ENCODE assay signal across 1 cellular context in genomic region chr1:192702212-192702993, GRCh38.
A peak's percentile ranks its signal among the peaks of the same experiment; 100 is the strongest.
TF ChIP-seq lines count a peak whose summit lies in the region.

No MANE protein-coding gene starts in this region.

TF ChIP-seq in HepG2, 621 proteins besides CTCF, POLR2A, EP300 and RAD21 (continued from another document and continues in another):
- TF ChIP-seq ZNF513 (CRISPR knock-in tag; conservative IDR thresholded peaks at IDR 0.05): no peak
- no peak for TF ChIP-seq HDAC6 (IDR thresholded peaks at IDR 0.05; ENCODE audit: low read depth, low read length)
- peak; percentile 59 for TF ChIP-seq HNF4A (CRISPR knock-in tag; IDR thresholded peaks at IDR 0.05)
- TF ChIP-seq DRAP1 (CRISPR knock-in tag; IDR thresholded peaks at IDR 0.05): 0 out of 2 replicates have a peak, but pooled peaks have one; percentile 29
- peak; percentile 28; the same call in 1 of the 2 replicates for TF ChIP-seq SIX1 (CRISPR knock-in tag; IDR thresholded peaks at IDR 0.05; ENCODE audit: borderline replicate concordance)
- TF ChIP-seq GTF3A (CRISPR knock-in tag; conservative IDR thresholded peaks at IDR 0.05): no peak
- no peak for TF ChIP-seq ZIK1 (CRISPR knock-in tag; IDR thresholded peaks at IDR 0.05; ENCODE audit: borderline replicate concordance, low read depth)
- TF ChIP-seq PAF1 (CRISPR knock-in tag; IDR thresholded peaks at IDR 0.05): no peak
- no peak for TF ChIP-seq SRSF4 (IDR thresholded peaks at IDR 0.05; ENCODE audit: low read depth, low read length, poor library complexity, severe bottlenecking)
- TF ChIP-seq RNF219 (CRISPR knock-in tag; IDR thresholded peaks at IDR 0.05): no peak
- no peak for TF ChIP-seq ELF1 (CRISPR knock-in tag; IDR thresholded peaks at IDR 0.05)
- TF ChIP-seq SPEN (CRISPR knock-in tag; IDR thresholded peaks at IDR 0.05; ENCODE audit: low read depth): no peak
- TF ChIP-seq, protein P1, sequence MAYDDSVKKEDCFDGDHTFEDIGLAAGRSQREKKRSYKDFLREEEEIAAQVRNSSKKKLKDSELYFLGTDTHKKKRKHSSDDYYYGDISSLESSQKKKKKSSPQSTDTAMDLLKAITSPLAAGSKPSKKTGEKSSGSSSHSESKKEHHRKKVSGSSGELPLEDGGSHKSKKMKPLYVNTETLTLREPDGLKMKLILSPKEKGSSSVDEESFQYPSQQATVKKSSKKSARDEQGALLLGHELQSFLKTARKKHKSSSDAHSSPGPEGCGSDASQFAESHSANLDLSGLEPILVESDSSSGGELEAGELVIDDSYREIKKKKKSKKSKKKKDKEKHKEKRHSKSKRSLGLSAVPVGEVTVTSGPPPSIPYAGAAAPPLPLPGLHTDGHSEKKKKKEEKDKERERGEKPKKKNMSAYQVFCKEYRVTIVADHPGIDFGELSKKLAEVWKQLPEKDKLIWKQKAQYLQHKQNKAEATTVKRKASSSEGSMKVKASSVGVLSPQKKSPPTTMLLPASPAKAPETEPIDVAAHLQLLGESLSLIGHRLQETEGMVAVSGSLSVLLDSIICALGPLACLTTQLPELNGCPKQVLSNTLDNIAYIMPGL (CRISPR knock-in tag; IDR thresholded peaks at IDR 0.05; ENCODE audit: borderline replicate concordance in 1 of 2, low read depth in 1 of 2): no peak
- no peak for TF ChIP-seq ZNF329 (CRISPR knock-in tag; IDR thresholded peaks at IDR 0.05; ENCODE audit: low read depth)
- TF ChIP-seq ZNF124 (CRISPR knock-in tag; IDR thresholded peaks at IDR 0.05): 0 out of 2 replicates have a peak, but pooled peaks have one; percentile 28
- no peak for TF ChIP-seq SNAPC2 (CRISPR knock-in tag; IDR thresholded peaks at IDR 0.05)
- TF ChIP-seq GRHL1 (CRISPR knock-in tag; conservative IDR thresholded peaks at IDR 0.05): no peak
- no peak for TF ChIP-seq PCBP2 (optimal IDR thresholded peaks at IDR 0.05; ENCODE audit: low read depth, low read length, poor library complexity, severe bottlenecking)
- TF ChIP-seq GATA4 (IDR thresholded peaks at IDR 0.05; ENCODE audit: borderline replicate concordance, low read depth): peak; percentile 93; the same call in 1 of the 2 replicates
- no peak for TF ChIP-seq ZFP82 (CRISPR knock-in tag; IDR thresholded peaks at IDR 0.05; ENCODE audit: borderline replicate concordance)
- peak; percentile 98 for TF ChIP-seq GATAD2A (CRISPR knock-in tag; IDR thresholded peaks at IDR 0.05)
- no peak for TF ChIP-seq GZF1 (CRISPR knock-in tag; IDR thresholded peaks at IDR 0.05)
- no peak for TF ChIP-seq ZNF609 (CRISPR knock-in tag; IDR thresholded peaks at IDR 0.05; ENCODE audit: borderline replicate concordance)
- TF ChIP-seq, protein P2, sequence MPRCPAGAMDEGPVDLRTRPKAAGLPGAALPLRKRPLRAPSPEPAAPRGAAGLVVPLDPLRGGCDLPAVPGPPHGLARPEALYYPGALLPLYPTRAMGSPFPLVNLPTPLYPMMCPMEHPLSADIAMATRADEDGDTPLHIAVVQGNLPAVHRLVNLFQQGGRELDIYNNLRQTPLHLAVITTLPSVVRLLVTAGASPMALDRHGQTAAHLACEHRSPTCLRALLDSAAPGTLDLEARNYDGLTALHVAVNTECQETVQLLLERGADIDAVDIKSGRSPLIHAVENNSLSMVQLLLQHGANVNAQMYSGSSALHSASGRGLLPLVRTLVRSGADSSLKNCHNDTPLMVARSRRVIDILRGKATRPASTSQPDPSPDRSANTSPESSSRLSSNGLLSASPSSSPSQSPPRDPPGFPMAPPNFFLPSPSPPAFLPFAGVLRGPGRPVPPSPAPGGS (CRISPR knock-in tag; IDR thresholded peaks at IDR 0.05): no peak
- TF ChIP-seq ZSCAN12 (CRISPR knock-in tag; IDR thresholded peaks at IDR 0.05): no peak
- no peak for TF ChIP-seq RBM22 (optimal IDR thresholded peaks at IDR 0.05; ENCODE audit: low read length)
- no peak for TF ChIP-seq THAP8 (CRISPR knock-in tag; IDR thresholded peaks at IDR 0.05; ENCODE audit: borderline replicate concordance)
- peak; percentile 51; the same call in 1 of the 2 replicates for TF ChIP-seq ZNF644 (CRISPR knock-in tag; IDR thresholded peaks at IDR 0.05; ENCODE audit: low read depth)
- no peak for TF ChIP-seq ZNF441 (CRISPR knock-in tag; IDR thresholded peaks at IDR 0.05; ENCODE audit: borderline replicate concordance)
- no peak; the same call in 1 of the 2 replicates for TF ChIP-seq KLF9 (CRISPR knock-in tag; IDR thresholded peaks at IDR 0.05; ENCODE audit: low read depth)
- TF ChIP-seq ZNF749 (CRISPR knock-in tag; IDR thresholded peaks at IDR 0.05; ENCODE audit: borderline replicate concordance): no peak
- TF ChIP-seq MAZ (IDR thresholded peaks at IDR 0.05; ENCODE audit: borderline replicate concordance, low read depth, low read length): no peak
- no peak for TF ChIP-seq MAZ (CRISPR knock-in tag; IDR thresholded peaks at IDR 0.05; ENCODE audit: low read depth)
- no peak for TF ChIP-seq MBNL3 (CRISPR knock-in tag; conservative IDR thresholded peaks at IDR 0.05)
- TF ChIP-seq GABPA (IDR thresholded peaks at IDR 0.05; ENCODE audit: low read depth, low read length): no peak
- peak; percentile 52; the same call in 1 of the 2 replicates for TF ChIP-seq GABPA (CRISPR knock-in tag; IDR thresholded peaks at IDR 0.05; ENCODE audit: low read depth)
